In the genomic region with DNA sequence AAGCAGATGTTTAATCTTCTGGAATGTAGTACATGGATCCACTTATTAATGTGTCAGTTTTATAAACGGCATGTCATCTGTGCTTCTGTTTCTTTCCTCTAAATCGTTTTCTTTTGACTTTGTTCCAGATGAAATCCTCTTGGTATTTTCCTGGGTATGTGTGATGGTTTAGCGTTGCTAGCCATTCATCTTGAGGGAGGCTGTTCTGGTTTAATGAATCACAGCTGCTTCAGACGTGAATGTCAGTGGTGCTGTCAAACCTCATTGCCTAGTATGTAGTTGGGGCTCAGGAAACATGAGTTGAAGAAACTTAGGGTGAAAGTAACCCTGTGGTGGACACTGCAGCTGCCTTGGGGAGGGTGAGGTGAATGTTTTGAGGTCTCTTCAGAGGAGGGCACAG, we compare ENCODE assay signal across 18 cellular contexts.
"Had no signal": no experiment of that assay in that cellular context is flagged by ENCODE, and none has a peak within 500 bp of the region (broad histone marks: within the 10 kb centered on the region; RNA-seq: fewer than 3 reads in every experiment).

No MANE protein-coding gene starts in this region.

- ATAC-seq: activated naive CD8-positive, alpha-beta T cell treated with anti-CD3 and anti-CD28 coated beads, Interleukin-2, amount 50 U/mL, for 24 hours; activated T-helper 17 cell treated with anti-CD3 and anti-CD28 coated beads, Interleukin-2, amount 50 U/mL, for 72 hours; esophagus mucosa; gastrocnemius medialis; left lobe of liver; stimulated activated effector memory CD8-positive, alpha-beta T cell treated with anti-CD3 and anti-CD28 coated beads, Interleukin-12 subunit alpha, Interleukin-12 subunit beta, amount 100 ng/mL, for 72 hours had no signal

- H3K9me3 ChIP-seq: ascending aorta, gastrocnemius medialis had no signal

- H3K27me3 ChIP-seq: ascending aorta, cardiac muscle cell, gastrocnemius medialis, heart left ventricle had no signal

- H3K27ac ChIP-seq: ascending aorta, cardiac muscle cell, gastrocnemius medialis, heart left ventricle, parathyroid adenoma had no signal

- H3K4me3 ChIP-seq: ascending aorta, cardiac muscle cell, gastrocnemius medialis, heart left ventricle had no signal

- H3K79me2 ChIP-seq: parathyroid adenoma had no signal

- H3K9ac ChIP-seq: parathyroid adenoma had no signal

- H3K36me3 ChIP-seq: ascending aorta, cardiac muscle cell, gastrocnemius medialis, heart left ventricle had no signal

- H2AFZ ChIP-seq: parathyroid adenoma had no signal

- H3K4me1 ChIP-seq: ascending aorta, gastrocnemius medialis, heart left ventricle, parathyroid adenoma had no signal

- DNase-seq: activated CD4-positive, alpha-beta T cell treated with anti-CD3 and anti-CD28 coated beads for 1 hour; activated CD4-positive, alpha-beta T cell treated with anti-CD3 and anti-CD28 coated beads, Interleukin-2, amount 50 U/mL, for 4 hours; activated naive CD4-positive, alpha-beta T cell treated with Interleukin-2 at 50 U/mL for 16 hours; activated naive CD8-positive, alpha-beta T cell treated with anti-CD3 and anti-CD28 coated beads, Interleukin-2, amount 50 U/mL, for 24 hours; activated T-cell treated with anti-CD3 and anti-CD28 coated beads for 4 hours; gastrocnemius medialis; heart left ventricle; mammary epithelial cell; naive B cell; T-helper 1 cell; T1000 had no signal
